Comparison of ENCODE assay signal across 17 cellular contexts in the genomic region with DNA sequence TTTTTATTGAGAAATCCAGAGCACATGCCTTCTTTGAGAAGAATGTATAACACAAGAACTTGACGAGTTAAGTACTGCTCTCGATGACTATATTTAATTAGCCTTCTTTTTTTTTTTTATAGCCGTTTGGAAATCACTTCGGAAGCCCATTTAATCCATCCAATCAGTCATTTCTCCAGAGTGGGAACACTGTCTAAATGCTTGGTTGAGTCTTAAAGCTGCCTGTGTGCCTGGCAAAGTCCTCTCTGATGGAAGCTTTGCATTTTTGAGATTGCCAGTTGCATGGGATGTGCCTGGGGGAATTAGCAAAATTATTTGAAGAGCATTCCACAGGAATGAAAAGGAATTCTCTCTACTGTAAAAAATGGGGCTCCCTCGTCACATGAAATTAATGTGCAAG.
A peak's percentile ranks its signal among the peaks of the same experiment; 100 is the strongest.
DNase-seq lines count a peak whose midpoint lies in the region; ATAC-seq, FAIRE-seq and TF ChIP-seq lines count a peak whose summit lies in the region.
"Had no signal": no experiment of that assay in that cellular context is flagged by ENCODE, and none has a peak within 500 bp of the region (broad histone marks: within the 10 kb centered on the region; RNA-seq: fewer than 3 reads in every experiment).

No MANE protein-coding gene starts in this region.

- in situ Hi-C loops in gastrocnemius medialis (cut with MboI; ENCODE audit: low sequenced_read_pairs in 4 of 4): no loop called here

- no peaks in the 10 kb centered on the region for H3K36me3 ChIP-seq in gastrocnemius medialis
- H3K36me3 ChIP-seq in sigmoid colon: no peaks in the 10 kb centered on the region
- H3K36me3 ChIP-seq: Peyer's patch had no signal

- no peaks in the 10 kb centered on the region for H3K4me1 ChIP-seq in gastrocnemius medialis
- H3K4me1 ChIP-seq in sigmoid colon: no peaks in the 10 kb centered on the region
- H3K4me1 ChIP-seq: Peyer's patch had no signal

- ATAC-seq in gastrocnemius medialis: no peak
- no peak for ATAC-seq in omental fat pad (ENCODE audit: low FRiP score)
- ATAC-seq: SK-N-SH treated with all-trans-retinoic acid at 6 μM for 48 hours had no signal

- intact Hi-C loops in gastrocnemius medialis (cut with DNase I; ENCODE audit: low total_unique reads) (no loop called here), sigmoid colon (cut with DNase I) (no loop called here)

- FAIRE-seq in TTC549 (lab: Jason Lieb, UNC): peak; percentile 89

- 59 to 71% methylated on average over 5 of the region's 5 CpGs for WGBS in sigmoid colon, 2 donors

- no peak for TF ChIP-seq POLR2A in gastrocnemius medialis (IDR thresholded peaks at IDR 0.05)
- TF ChIP-seq POLR2A in sigmoid colon (IDR thresholded peaks at IDR 0.05): no peak

- H3K27ac ChIP-seq in gastrocnemius medialis: no peak overlapping the region
- no peak overlapping the region for H3K27ac ChIP-seq in sigmoid colon
- H3K27ac ChIP-seq: Peyer's patch had no signal

- no peak for TF ChIP-seq EP300 in sigmoid colon (IDR thresholded peaks at IDR 0.05)

- TF ChIP-seq CTCF in retinal pigment epithelial cell (conservative IDR thresholded peaks at IDR 0.05; ENCODE audit: low read depth, low read length) (no peak), gastrocnemius medialis (IDR thresholded peaks at IDR 0.05 in 4 of 5, conservative IDR thresholded peaks at IDR 0.05 in 1 of 5) (no peak), omental fat pad (IDR thresholded peaks at IDR 0.05) (no peak), sigmoid colon (IDR thresholded peaks at IDR 0.05) (no peak)

- H3K4me3 ChIP-seq in retinal pigment epithelial cell (ENCODE audit: low read length): no peak overlapping the region
- H3K4me3 ChIP-seq in gastrocnemius medialis: no peak overlapping the region
- H3K4me3 ChIP-seq in sigmoid colon: no peak overlapping the region
- H3K4me3 ChIP-seq: GM23338, Peyer's patch had no signal

- H3K27me3 ChIP-seq in gastrocnemius medialis (no peaks in the 10 kb centered on the region), sigmoid colon (no peaks in the 10 kb centered on the region)
- H3K27me3 ChIP-seq: Peyer's patch had no signal

- DNase-seq in EH (ENCODE audit: low read depth): peak; percentile 67
- peak; percentile 48 for DNase-seq in foreskin melanocyte
- peak; percentile 75 for DNase-seq in retinal pigment epithelial cell (ENCODE audit: low read depth)
- DNase-seq in activated CD4-positive, alpha-beta T cell treated with anti-CD3 and anti-CD28 coated beads for 48 hours: no peak
- no peak for DNase-seq in gastrocnemius medialis
- DNase-seq in omental fat pad (ENCODE audit: low spot score): no peak
- DNase-seq in sigmoid colon: no peak
- DNase-seq: DMS153, KBM-7, NCI-H1048, NCI-H2171, NCI-H510A, Peyer's patch, Right ventricle myocardium superior had no signal

- H3K9me3 ChIP-seq in gastrocnemius medialis (no peaks in the 10 kb centered on the region), sigmoid colon (no peaks in the 10 kb centered on the region)
- H3K9me3 ChIP-seq: Peyer's patch had no signal

Comparison
In these comparisons a context has a peak if more than half of its experiments do, and no peak if none do; other contexts are left out.
1. DNase-seq: peak in EH (single experiment), foreskin melanocyte (single experiment) and retinal pigment epithelial cell (single experiment); none in activated CD4-positive, alpha-beta T cell treated with anti-CD3 and anti-CD28 coated beads for 48 hours (single experiment), gastrocnemius medialis (0 of 2), omental fat pad (single experiment) and sigmoid colon (single experiment).